Comparison of ENCODE assay signal across 8 cellular contexts in the genomic region with DNA sequence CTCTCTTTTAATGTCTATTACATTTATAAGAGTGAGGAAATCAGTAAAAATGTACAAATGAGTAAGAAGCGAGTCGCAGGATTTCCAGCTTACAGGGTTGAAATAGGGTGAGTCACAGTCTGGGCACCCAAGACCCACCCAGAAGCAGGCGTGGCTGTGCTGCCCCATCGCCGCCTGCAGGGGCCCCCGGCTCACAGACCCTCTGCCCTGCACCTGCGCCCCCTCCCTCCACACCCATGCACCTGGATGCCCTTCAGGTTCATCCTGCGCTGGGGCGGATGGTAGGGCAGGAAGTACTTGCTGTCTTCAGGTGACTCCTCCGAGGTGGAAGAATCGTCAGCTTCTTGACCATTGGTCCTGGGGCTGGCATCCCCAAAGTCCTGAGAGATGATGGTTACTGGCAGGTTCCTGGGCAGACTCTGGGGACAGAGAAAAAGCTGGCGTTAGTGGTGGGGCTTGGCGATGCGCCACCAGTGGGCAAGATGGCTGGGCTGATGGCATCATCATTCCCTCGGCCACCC.
DNase-seq lines count a peak whose midpoint lies in the region; ATAC-seq and TF ChIP-seq lines count a peak whose summit lies in the region.

No MANE protein-coding gene starts in this region.

- TF ChIP-seq CTCF in upper lobe of right lung (IDR thresholded peaks at IDR 0.05): no peak

- CTCF ChIA-PET in activated naive CD4-positive, alpha-beta T cell treated with anti-CD3 and anti-CD28 coated beads, Interleukin-2, amount 10 ng/mL, durations not matched to agents 7 days and 5 days (lab: Charles Lee): no interaction called here

- H3K4me1 Mint-ChIP-seq in activated naive CD4-positive, alpha-beta T cell treated with anti-CD3 and anti-CD28 coated beads, Interleukin-2, amount 10 ng/mL, durations not matched to agents 7 days and 5 days: no peaks in the 10 kb centered on the region
- H3K4me1 Mint-ChIP-seq in activated T-helper 2 cell treated with anti-CD3 and anti-CD28 coated beads, Interferon-gamma antibody, Interleukin-2, Interleukin-4, amounts not matched to agents 10 μg/mL and 5 μg/mL and 100 μg/mL, durations not matched to agents 14 hours and 24 hours and 36 hours (ENCODE audit: low read depth): peaks cover 4% of the 10 kb centered on the region

- no peaks in the 10 kb centered on the region for H3K27me3 ChIP-seq in upper lobe of right lung

- no peaks in the 10 kb centered on the region for H3K9me3 Mint-ChIP-seq in activated naive CD4-positive, alpha-beta T cell treated with anti-CD3 and anti-CD28 coated beads, Interleukin-2, amount 10 ng/mL, durations not matched to agents 7 days and 5 days
- H3K9me3 Mint-ChIP-seq in activated T-helper 2 cell treated with anti-CD3 and anti-CD28 coated beads, Interferon-gamma antibody, Interleukin-2, Interleukin-4, amounts not matched to agents 10 μg/mL and 5 μg/mL and 100 μg/mL, durations not matched to agents 14 hours and 24 hours and 36 hours: no peaks in the 10 kb centered on the region

- H3K36me3 ChIP-seq in upper lobe of right lung: no peaks in the 10 kb centered on the region

- H3K36me3 Mint-ChIP-seq in activated naive CD4-positive, alpha-beta T cell treated with anti-CD3 and anti-CD28 coated beads, Interleukin-2, amount 10 ng/mL, durations not matched to agents 7 days and 5 days: peaks cover 67% of the 10 kb centered on the region
- H3K36me3 Mint-ChIP-seq in activated T-helper 2 cell treated with anti-CD3 and anti-CD28 coated beads, Interferon-gamma antibody, Interleukin-2, Interleukin-4, amounts not matched to agents 10 μg/mL and 5 μg/mL and 100 μg/mL, durations not matched to agents 14 hours and 24 hours and 36 hours (ENCODE audit: low read depth): peaks cover 73% of the 10 kb centered on the region

- no peaks in the 10 kb centered on the region for H3K4me1 ChIP-seq in upper lobe of right lung

- DNase-seq in activated naive CD4-positive, alpha-beta T cell treated with anti-CD3 and anti-CD28 coated beads, Interleukin-2, amount 10 ng/mL, durations not matched to agents 7 days and 5 days: peak; percentile 15
- DNase-seq in activated naive CD4-positive, alpha-beta T cell (lab: John Stamatoyannopoulos, UW): no peak
- DNase-seq in activated T-helper 2 cell treated with anti-CD3 and anti-CD28 coated beads, Interferon-gamma antibody, Interleukin-2, Interleukin-4, amounts not matched to agents 10 μg/mL and 5 μg/mL and 100 μg/mL, durations not matched to agents 14 hours and 24 hours and 36 hours (ENCODE audit: low spot score): no peak
- DNase-seq in kidney tubule cell (ENCODE audit: low spot score) (peak; percentile 93), upper lobe of right lung (peak; percentile 36)

- H3K27ac ChIP-seq in upper lobe of right lung: no peak overlapping the region

- H3K4me3 ChIP-seq in upper lobe of right lung: no peak overlapping the region

- intact Hi-C loops in activated T-helper 2 cell treated with anti-CD3 and anti-CD28 coated beads, Interferon-gamma antibody, Interleukin-2, Interleukin-4, amounts not matched to agents 10 μg/mL and 5 μg/mL and 100 μg/mL, durations not matched to agents 14 hours and 24 hours and 36 hours (cut with micrococcal nuclease): no loop called here
- intact Hi-C loops in upper lobe of right lung (cut with DNase I): no loop called here

- no peak overlapping the region for H3K4me3 Mint-ChIP-seq in activated naive CD4-positive, alpha-beta T cell treated with anti-CD3 and anti-CD28 coated beads, Interleukin-2, amount 10 ng/mL, durations not matched to agents 7 days and 5 days
- H3K4me3 Mint-ChIP-seq in activated T-helper 2 cell treated with anti-CD3 and anti-CD28 coated beads, Interferon-gamma antibody, Interleukin-2, Interleukin-4, amounts not matched to agents 10 μg/mL and 5 μg/mL and 100 μg/mL, durations not matched to agents 14 hours and 24 hours and 36 hours (ENCODE audit: low read depth): no peak overlapping the region

- ATAC-seq in upper lobe of right lung (no peak), HG03565 (IDR thresholded peaks at IDR 0.05; ENCODE audit: unreplicated experiment) (no peak), HG02938 (IDR thresholded peaks at IDR 0.05; ENCODE audit: unreplicated experiment) (no peak), HG02678 (IDR thresholded peaks at IDR 0.05; ENCODE audit: unreplicated experiment) (no peak)

- no peaks in the 10 kb centered on the region for H3K27me3 Mint-ChIP-seq in activated naive CD4-positive, alpha-beta T cell treated with anti-CD3 and anti-CD28 coated beads, Interleukin-2, amount 10 ng/mL, durations not matched to agents 7 days and 5 days
- no peaks in the 10 kb centered on the region for H3K27me3 Mint-ChIP-seq in activated T-helper 2 cell treated with anti-CD3 and anti-CD28 coated beads, Interferon-gamma antibody, Interleukin-2, Interleukin-4, amounts not matched to agents 10 μg/mL and 5 μg/mL and 100 μg/mL, durations not matched to agents 14 hours and 24 hours and 36 hours (ENCODE audit: low read depth)

- H3K9me3 ChIP-seq in upper lobe of right lung: no peaks in the 10 kb centered on the region

- H3K27ac Mint-ChIP-seq in activated naive CD4-positive, alpha-beta T cell treated with anti-CD3 and anti-CD28 coated beads, Interleukin-2, amount 10 ng/mL, durations not matched to agents 7 days and 5 days: peak overlapping the region; percentile 38
- H3K27ac Mint-ChIP-seq in activated T-helper 2 cell treated with anti-CD3 and anti-CD28 coated beads, Interferon-gamma antibody, Interleukin-2, Interleukin-4, amounts not matched to agents 10 μg/mL and 5 μg/mL and 100 μg/mL, durations not matched to agents 14 hours and 24 hours and 36 hours: peak overlapping the region; percentile 93

Comparison
In these comparisons a context has a peak if more than half of its experiments do, and no peak if none do; other contexts are left out.
1. DNase-seq: peak in activated naive CD4-positive, alpha-beta T cell treated with anti-CD3 and anti-CD28 coated beads, Interleukin-2, amount 10 ng/mL, durations not matched to agents 7 days and 5 days (single experiment), kidney tubule cell (single experiment) and upper lobe of right lung (single experiment); none in activated naive CD4-positive, alpha-beta T cell (0 of 4) and activated T-helper 2 cell treated with anti-CD3 and anti-CD28 coated beads, Interferon-gamma antibody, Interleukin-2, Interleukin-4, amounts not matched to agents 10 μg/mL and 5 μg/mL and 100 μg/mL, durations not matched to agents 14 hours and 24 hours and 36 hours (single experiment).